ENCODE assay signal across 8 cellular contexts in the genomic region with DNA sequence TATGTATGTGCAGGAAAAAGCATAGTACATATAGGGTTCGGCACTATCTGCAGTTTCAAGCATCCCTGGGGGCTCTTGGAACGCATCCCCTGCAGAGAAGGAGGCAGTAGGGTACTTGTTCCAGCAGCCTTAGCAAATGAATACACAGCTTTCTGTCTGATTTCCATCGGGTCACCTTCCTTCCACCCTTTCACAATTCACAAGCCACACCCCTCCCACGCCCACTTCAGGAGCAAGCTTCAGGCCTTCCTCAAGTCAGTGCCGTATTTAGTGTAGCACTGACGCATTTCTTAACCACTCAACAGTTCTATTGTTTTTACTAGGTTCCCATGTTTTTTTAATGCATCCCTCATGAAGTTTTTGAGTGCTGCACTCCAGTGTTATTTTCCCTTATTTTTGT.
DNase-seq lines count a peak whose midpoint lies in the region; ATAC-seq and TF ChIP-seq lines count a peak whose summit lies in the region.

No MANE protein-coding gene starts in this region.

- H3K9ac ChIP-seq in HCT116 (ENCODE audit: low read length): peak overlapping the region; percentile 5; the same call in 1 of the 2 replicates

- WGBS in sigmoid colon, 2 donors: 11 to 41% methylated on average over 6 of the region's 6 CpGs

- no peak for TF ChIP-seq EP300 in sigmoid colon (IDR thresholded peaks at IDR 0.05)

- H3K9me3 Mint-ChIP-seq in stimulated activated memory B cell treated with anti-CD40 and anti-IgM and Interleukin-4, amounts not matched to agents 10 μg/mL and 1 μg/mL and 100 μg/mL, for 72 hours: no peaks in the 10 kb centered on the region

- no peak for TF ChIP-seq POLR2A in HCT116 (IDR thresholded peaks at IDR 0.05; ENCODE audit: borderline replicate concordance, extremely low read depth, insufficient read depth, insufficient read length)
- TF ChIP-seq POLR2A in sigmoid colon (IDR thresholded peaks at IDR 0.05): no peak

- H3K27me3 ChIP-seq in HCT116 (ENCODE audit: insufficient read depth, low read length) (no peaks in the 10 kb centered on the region), sigmoid colon (no peaks in the 10 kb centered on the region)

- no peak overlapping the region for H2AFZ ChIP-seq in HCT116 (ENCODE audit: low read depth, low read length, poor library complexity, severe bottlenecking)

- no TSS peak for BruUV-seq in HCT116 (replicated peaks; lab: Mats Ljungman, UMichigan)

- no peaks in the 10 kb centered on the region for H3K79me2 ChIP-seq in HCT116 (ENCODE audit: insufficient read depth, low read length)

- POLR2A ChIA-PET in HCT116 (lab: Charles Lee): no interaction called here

- H3K9me2 ChIP-seq in HCT116 (ENCODE audit: insufficient read depth): no peaks in the 10 kb centered on the region

- H3K4me3 ChIP-seq in AG10803 (ENCODE audit: low read length): no peak overlapping the region
- H3K4me3 ChIP-seq in HCT116 (replicated peaks in 1 of 2; ENCODE audit: low read depth in 1 of 2, low read length in 2 of 2): no peak overlapping the region
- H3K4me3 ChIP-seq in sigmoid colon: no peak overlapping the region

- ATAC-seq in HCT116 (peak; percentile 82), esophagus mucosa (peak; percentile 86), HG02759 (IDR thresholded peaks at IDR 0.05; ENCODE audit: unreplicated experiment) (no peak)
- no peak for ATAC-seq in stimulated activated memory B cell treated with anti-CD40 and anti-IgM and Interleukin-4, amounts not matched to agents 10 μg/mL and 1 μg/mL and 100 μg/mL, for 72 hours

- H4K20me1 ChIP-seq in HCT116 (ENCODE audit: insufficient read depth): no peaks in the 10 kb centered on the region

- no peak overlapping the region for H3K27ac Mint-ChIP-seq in stimulated activated memory B cell treated with anti-CD40 and anti-IgM and Interleukin-4, amounts not matched to agents 10 μg/mL and 1 μg/mL and 100 μg/mL, for 72 hours

- CTCF ChIA-PET in HCT116 (lab: Charles Lee): no interaction called here

- DNase-seq in AG10803 (ENCODE audit: low read depth) (peak; percentile 53), HCT116 (ENCODE audit: low read depth, low spot score) (peak; percentile 38), NOMO-1 (lab: John Stamatoyannopoulos, UW; ENCODE audit: unreplicated experiment in 2 of 2) (peak; percentile 91 to 96), GM19238 (ENCODE audit: insufficient read length, low spot score) (no peak), sigmoid colon (no peak)

- H3K27ac ChIP-seq in HCT116 (ENCODE audit: low read depth, low read length) (no peak overlapping the region), sigmoid colon (no peak overlapping the region)

- peak overlapping the region; percentile 38 for H3K4me2 ChIP-seq in HCT116 (ENCODE audit: low read length)

- intact Hi-C loops in HCT116 (cut with micrococcal nuclease) (no loop called here), sigmoid colon (cut with DNase I) (no loop called here)

- H3K4me1 ChIP-seq in HCT116 (ENCODE audit: control insufficient read depth in 1 of 2, insufficient read depth in 2 of 2, low read length in 2 of 2) (peaks cover 3 to 51% of the 10 kb centered on the region in 2 experiments; a peak in 3 of 4 replicates), sigmoid colon (peaks cover 0 to 5% (median 0%) of the 10 kb centered on the region in 4 donors)

- H3K36me3 ChIP-seq in HCT116 (ENCODE audit: control insufficient read depth in 1 of 2, insufficient read depth in 2 of 2, low read length in 2 of 2) (no peaks in the 10 kb centered on the region), sigmoid colon (no peaks in the 10 kb centered on the region)

- H3K9me3 ChIP-seq in HCT116 (ENCODE audit: control insufficient read depth in 1 of 2, insufficient read depth in 1 of 2, low read depth in 1 of 2, low read length in 2 of 2) (no peaks in the 10 kb centered on the region), sigmoid colon (no peaks in the 10 kb centered on the region)

- TF ChIP-seq CTCF in AG10803 (conservative IDR thresholded peaks at IDR 0.05; ENCODE audit: low read length) (no peak), HCT116 (IDR thresholded peaks at IDR 0.05 in 2 of 3, conservative IDR thresholded peaks at IDR 0.05 in 1 of 3; ENCODE audit: borderline replicate concordance in 1 of 3, insufficient read depth in 1 of 3, low read depth in 2 of 3, low read length in 2 of 3) (no peak), sigmoid colon (IDR thresholded peaks at IDR 0.05) (no peak)

- RAD21 ChIA-PET in HCT116 (lab: Charles Lee; ENCODE audit: low non-redundant PET in 1 of 2, low total read pairs in 2 of 2, uncharacterized antibody in 2 of 2, unreplicated experiment in 2 of 2): no interaction called here

- peaks cover 10% of the 10 kb centered on the region for H3K4me1 Mint-ChIP-seq in stimulated activated memory B cell treated with anti-CD40 and anti-IgM and Interleukin-4, amounts not matched to agents 10 μg/mL and 1 μg/mL and 100 μg/mL, for 72 hours

- H3K27me3 Mint-ChIP-seq in stimulated activated memory B cell treated with anti-CD40 and anti-IgM and Interleukin-4, amounts not matched to agents 10 μg/mL and 1 μg/mL and 100 μg/mL, for 72 hours: no peaks in the 10 kb centered on the region

- TF ChIP-seq RAD21 in HCT116 (IDR thresholded peaks at IDR 0.05; ENCODE audit: low read depth): no peak

- H3K4me3 Mint-ChIP-seq in stimulated activated memory B cell treated with anti-CD40 and anti-IgM and Interleukin-4, amounts not matched to agents 10 μg/mL and 1 μg/mL and 100 μg/mL, for 72 hours: peak overlapping the region; percentile 35

- H3K36me3 Mint-ChIP-seq in stimulated activated memory B cell treated with anti-CD40 and anti-IgM and Interleukin-4, amounts not matched to agents 10 μg/mL and 1 μg/mL and 100 μg/mL, for 72 hours: no peaks in the 10 kb centered on the region

TF ChIP-seq in HCT116, 20 proteins besides CTCF, POLR2A, EP300 and RAD21:
- TF ChIP-seq EZH2phosphoT487 (IDR thresholded peaks at IDR 0.05; ENCODE audit: borderline replicate concordance): no peak
- no peak for TF ChIP-seq SIN3A (IDR thresholded peaks at IDR 0.05; ENCODE audit: low read depth)
- TF ChIP-seq ELF1 (IDR thresholded peaks at IDR 0.05; ENCODE audit: borderline replicate concordance, low read depth): no peak
- no peak for TF ChIP-seq YY1 (IDR thresholded peaks at IDR 0.05; ENCODE audit: extremely low read depth, insufficient replicate concordance, low read depth, low read length)
- TF ChIP-seq EZH2 (IDR thresholded peaks at IDR 0.05): no peak
TF ChIP-seq in HCT116: peak in this region for 0.

Comparison
In these comparisons a context has a peak if more than half of its experiments do, and no peak if none do; other contexts are left out.
1. DNase-seq: peak in AG10803 (single experiment), HCT116 (single experiment) and NOMO-1 (2 of 2); none in GM19238 (single experiment) and sigmoid colon (single experiment).
2. ATAC-seq: peak in HCT116 (single experiment) and esophagus mucosa (single experiment); none in stimulated activated memory B cell treated with anti-CD40 and anti-IgM and Interleukin-4, amounts not matched to agents 10 μg/mL and 1 μg/mL and 100 μg/mL, for 72 hours (single experiment) and HG02759 (single experiment).